Comparison of ENCODE assay signal across 8 cellular contexts in the genomic region with DNA sequence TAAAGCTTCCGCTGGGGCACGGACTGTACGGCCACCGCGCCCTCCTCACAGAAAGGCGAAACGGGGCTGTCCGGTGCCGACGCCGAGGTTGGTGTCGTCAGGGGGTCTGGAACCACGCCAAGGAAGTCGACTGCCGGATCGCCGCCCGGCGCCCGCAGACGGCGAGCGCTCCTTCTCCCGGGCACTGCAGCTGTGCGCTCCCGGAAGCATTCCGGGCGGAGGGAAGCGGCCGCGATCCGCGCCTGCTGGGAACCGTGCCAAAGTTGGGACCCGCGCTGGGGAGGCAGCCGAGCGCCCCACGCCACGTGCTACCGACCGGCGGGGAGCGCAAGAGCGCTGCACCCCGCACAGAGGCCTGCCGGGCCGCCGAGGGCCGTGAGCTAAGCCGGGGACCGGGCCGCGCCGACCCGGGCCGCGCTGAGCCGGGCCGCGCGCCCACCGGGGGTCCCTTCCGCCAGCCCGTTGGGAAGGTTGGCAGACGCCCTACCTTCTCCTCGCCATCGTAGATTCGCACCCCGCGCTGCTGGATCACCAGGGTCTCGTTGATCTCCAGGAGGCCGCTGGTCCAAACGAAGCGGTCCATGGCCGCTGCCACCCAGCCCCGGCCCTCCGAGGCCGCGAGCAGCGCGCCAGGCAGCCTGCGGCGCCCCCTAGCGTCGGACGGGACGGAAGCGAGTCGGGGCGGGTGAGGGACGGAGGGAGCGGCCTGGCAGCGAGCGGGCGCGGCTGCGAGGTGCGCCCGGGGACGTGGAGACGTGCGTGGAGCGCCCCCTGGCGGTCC.
A peak's percentile ranks its signal among the peaks of the same experiment; 100 is the strongest.
DNase-seq lines count a peak whose midpoint lies in the region; ATAC-seq lines count a peak whose summit lies in the region.

A gene with protein sequence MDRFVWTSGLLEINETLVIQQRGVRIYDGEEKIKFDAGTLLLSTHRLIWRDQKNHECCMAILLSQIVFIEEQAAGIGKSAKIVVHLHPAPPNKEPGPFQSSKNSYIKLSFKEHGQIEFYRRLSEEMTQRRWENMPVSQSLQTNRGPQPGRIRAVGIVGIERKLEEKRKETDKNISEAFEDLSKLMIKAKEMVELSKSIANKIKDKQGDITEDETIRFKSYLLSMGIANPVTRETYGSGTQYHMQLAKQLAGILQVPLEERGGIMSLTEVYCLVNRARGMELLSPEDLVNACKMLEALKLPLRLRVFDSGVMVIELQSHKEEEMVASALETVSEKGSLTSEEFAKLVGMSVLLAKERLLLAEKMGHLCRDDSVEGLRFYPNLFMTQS (minus strand): TSS at position 623 of the 781 bp plus-strand sequence. CDS start 40 bp downstream, at position 583.

- peak; percentile 68 for ATAC-seq in GM19467 (IDR thresholded peaks at IDR 0.05; ENCODE audit: unreplicated experiment)

- DNase-seq in COLO668 (lab: John Stamatoyannopoulos, UW; ENCODE audit: unreplicated experiment) (peak; percentile 100), HS-5 (ENCODE audit: low read depth) (peak; percentile 35), NK-92 (lab: John Stamatoyannopoulos, UW; ENCODE audit: unreplicated experiment) (peak; percentile 27), medulla oblongata (ENCODE audit: extremely low spot score) (peak; percentile 97)
- DNase-seq in activated CD8-positive, alpha-beta memory T cell treated with anti-CD3 and anti-CD28 coated beads for 24 hours, result peak; percentile 99
- peak; percentile 88 for DNase-seq in effector CD8-positive, alpha-beta T cell (lab: John Stamatoyannopoulos, UW)
- DNase-seq in stimulated activated CD8-positive, alpha-beta memory T cell treated with anti-CD3 and anti-CD28 coated beads, Interleukin-12 subunit alpha, Interleukin-12 subunit beta, amount 100 ng/mL, for 1 hour (ENCODE audit: low read depth), result peak; percentile 91

Comparison
In these comparisons a context has a peak if more than half of its experiments do, and no peak if none do; other contexts are left out.
1. Peak in every context shown above with its lines: DNase-seq and ATAC-seq.
2. DNase-seq: peak in every context shown above with its lines; median percentile 100 in COLO668; 99 in activated CD8-positive, alpha-beta memory T cell treated with anti-CD3 and anti-CD28 coated beads for 24 hours; 97 in medulla oblongata; 91 in stimulated activated CD8-positive, alpha-beta memory T cell treated with anti-CD3 and anti-CD28 coated beads, Interleukin-12 subunit alpha, Interleukin-12 subunit beta, amount 100 ng/mL, for 1 hour; 88 in effector CD8-positive, alpha-beta T cell; 35 in HS-5; 27 in NK-92.